Comparison of ENCODE assay signal across 1 cellular context in genomic region chr13:93771229-93771628, GRCh38.
TF ChIP-seq lines count a peak whose summit lies in the region.

No MANE protein-coding gene starts in this region.

TF ChIP-seq in IMR-90, 13 proteins besides CTCF, POLR2A, EP300 and RAD21 (continued from another document):
- TF ChIP-seq MXI1 (IDR thresholded peaks at IDR 0.05; ENCODE audit: borderline replicate concordance, low read depth, low read length) = no peak
- no peak for TF ChIP-seq SMC3 (IDR thresholded peaks at IDR 0.05; ENCODE audit: low read depth, low read length)
- TF ChIP-seq FOS (IDR thresholded peaks at IDR 0.05; ENCODE audit: low read depth, low read length) = no peak
- no peak for TF ChIP-seq NFE2L2 (IDR thresholded peaks at IDR 0.05; ENCODE audit: low read depth, low read length)
- no peak for TF ChIP-seq RFX5 (IDR thresholded peaks at IDR 0.05; ENCODE audit: low read depth, low read length)
- no peak for TF ChIP-seq CHD1 (IDR thresholded peaks at IDR 0.05; ENCODE audit: low read depth, low read length)
- TF ChIP-seq, protein P1, sequence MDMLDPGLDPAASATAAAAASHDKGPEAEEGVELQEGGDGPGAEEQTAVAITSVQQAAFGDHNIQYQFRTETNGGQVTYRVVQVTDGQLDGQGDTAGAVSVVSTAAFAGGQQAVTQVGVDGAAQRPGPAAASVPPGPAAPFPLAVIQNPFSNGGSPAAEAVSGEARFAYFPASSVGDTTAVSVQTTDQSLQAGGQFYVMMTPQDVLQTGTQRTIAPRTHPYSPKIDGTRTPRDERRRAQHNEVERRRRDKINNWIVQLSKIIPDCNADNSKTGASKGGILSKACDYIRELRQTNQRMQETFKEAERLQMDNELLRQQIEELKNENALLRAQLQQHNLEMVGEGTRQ (IDR thresholded peaks at IDR 0.05; ENCODE audit: low read depth, low read length) = no peak
